Comparison of ENCODE assay signal across 11 cellular contexts in genomic region chr16:14101415-14101814, GRCh38. TPM values are rescaled to one million over a fixed set of nuclear protein-coding genes. Genes with fewer than 3 reads are reported as not detected.
A peak's percentile ranks its signal among the peaks of the same experiment; 100 is the strongest.
DNase-seq lines count a peak whose midpoint lies in the region; TF ChIP-seq lines count a peak whose summit lies in the region.
"Had no signal": no experiment of that assay in that cellular context is flagged by ENCODE, and none has a peak within 500 bp of the region (broad histone marks: within the 10 kb centered on the region; RNA-seq: fewer than 3 reads in every experiment).

No MANE protein-coding gene starts in this region.

- peak; percentile 22 for DNase-seq in GM10266 (ENCODE audit: extremely low spot score)
- peak; percentile 23 for DNase-seq in GM19240 (ENCODE audit: insufficient read length, low spot score)
- peak; percentile 28 for DNase-seq in OCI-M1 (lab: John Stamatoyannopoulos, UW)
- peak; percentile 28 to 54 for DNase-seq in lung microvascular endothelial cell (ENCODE audit: low read depth in 2 of 2)
- DNase-seq in effector memory CD4-positive, alpha-beta T cell: no peak
- no peak for DNase-seq in NCI-H128 (lab: John Stamatoyannopoulos, UW; ENCODE audit: unreplicated experiment)
- DNase-seq in activated CD4-positive, CD25-positive, alpha-beta regulatory T cell (lab: John Stamatoyannopoulos, UW): no peak
- no peak for DNase-seq in caudate nucleus (lab: John Stamatoyannopoulos, UW)
- DNase-seq: activated naive CD4-positive, alpha-beta T cell treated with anti-CD3 and anti-CD28 coated beads, Interleukin-2, amount 10 ng/mL, durations not matched to agents 7 days and 5 days; DMS79 treated with DMSO at 0.1 percent for 48 hours; transverse colon had no signal

- H3K4me1 ChIP-seq in effector memory CD4-positive, alpha-beta T cell (ENCODE audit: control insufficient read depth, insufficient read depth, low read length, poor library complexity, severe bottlenecking): no peaks in the 10 kb centered on the region

- H3K27me3 ChIP-seq in effector memory CD4-positive, alpha-beta T cell (replicated peaks; ENCODE audit: control insufficient read depth, insufficient read depth, low read length, poor library complexity, severe bottlenecking): no peaks in the 10 kb centered on the region
- H3K27me3 ChIP-seq: transverse colon had no signal

- H3K9me3 ChIP-seq in effector memory CD4-positive, alpha-beta T cell (ENCODE audit: control insufficient read depth, low read length): no peaks in the 10 kb centered on the region
- H3K9me3 ChIP-seq: transverse colon had no signal

- H3K27ac ChIP-seq in effector memory CD4-positive, alpha-beta T cell (ENCODE audit: insufficient read depth, low read length, poor library complexity, severe bottlenecking): no peak overlapping the region
- H3K27ac ChIP-seq in caudate nucleus (ENCODE audit: low read depth, low read length): no peak overlapping the region
- H3K27ac ChIP-seq: transverse colon had no signal

- no peaks in the 10 kb centered on the region for H3K36me3 ChIP-seq in effector memory CD4-positive, alpha-beta T cell (ENCODE audit: control insufficient read depth, insufficient read depth, low read length)
- H3K36me3 ChIP-seq: transverse colon had no signal

- no peak for TF ChIP-seq CTCF in GM10266 (IDR thresholded peaks at IDR 0.05; ENCODE audit: control insufficient read depth, insufficient read depth, low read depth, missing control alignments)

- H3K4me3 ChIP-seq in effector memory CD4-positive, alpha-beta T cell (ENCODE audit: insufficient read depth, low read depth, low read length, poor library complexity, severe bottlenecking): no peak overlapping the region
- H3K4me3 ChIP-seq: transverse colon had no signal

RNA-seq across cellular contexts. Expression of gene MRTFB, which starts 30.3 kb away (rescaled TPM):
- 3.7 and 4.4 TPM in 2 replicates for total RNA-seq in lung microvascular endothelial cell

Comparison
In these comparisons a context has a peak if more than half of its experiments do, and no peak if none do; other contexts are left out.
1. DNase-seq: peak in GM10266 (single experiment), GM19240 (single experiment), OCI-M1 (single experiment) and lung microvascular endothelial cell (2 of 2); none in effector memory CD4-positive, alpha-beta T cell (0 of 3), NCI-H128 (single experiment), activated CD4-positive, CD25-positive, alpha-beta regulatory T cell (0 of 4) and caudate nucleus (0 of 61).